In genomic region chr11:123203934-123204333, GRCh38 we compare ENCODE assay signal across 27 cellular contexts. TPM values are rescaled to one million over a fixed set of nuclear protein-coding genes. Genes with fewer than 3 reads are reported as not detected.
"Had no signal": no experiment of that assay in that cellular context is flagged by ENCODE, and none has a peak within 500 bp of the region (broad histone marks: within the 10 kb centered on the region; RNA-seq: fewer than 3 reads in every experiment).

No MANE protein-coding gene starts in this region.

- H3K9me3 Mint-ChIP-seq: activated CD4-positive, alpha-beta T cell treated with anti-CD3 and anti-CD28 coated beads, Interleukin-2, amount 10 ng/mL, durations not matched to agents 7 days and 5 days; activated naive CD8-positive, alpha-beta T cell treated with anti-CD3 and anti-CD28 coated beads, Interleukin-2, amount 50 U/mL, for 24 hours; activated T-helper 1 cell treated with anti-CD3 and anti-CD28 coated beads, Interleukin-12 subunit alpha, Interleukin-12 subunit beta, Interleukin-2, Interleukin-4 antibody, amounts not matched to agents 30 ng/mL and 10 ng/mL and 1 ng/mL, durations not matched to agents 14 hours and 24 hours and 36 hours; natural killer cell treated with Interleukin-12 subunit alpha and Interleukin-12 subunit beta and Interleukin-15 and Interleukin-18, amount 100 ng/mL, for 72 hours; stimulated activated memory B cell treated with anti-CD40 and anti-IgM and Interleukin-4, amounts not matched to agents 10 μg/mL and 1 μg/mL and 100 μg/mL, for 72 hours; type B pancreatic cell had no signal

- H3K9me3 ChIP-seq: body of pancreas, neutrophil, pancreas, psoas muscle, stomach had no signal

- ATAC-seq: activated CD8-positive, alpha-beta T cell treated with anti-CD3 and anti-CD28 coated beads, Interleukin-2, amount 10 ng/mL, durations not matched to agents 7 days and 5 days; activated naive CD8-positive, alpha-beta T cell treated with anti-CD3 and anti-CD28 coated beads, Interleukin-2, amount 50 U/mL, for 24 hours; body of pancreas; psoas muscle; right cardiac atrium; stimulated activated memory B cell treated with anti-CD40 and anti-IgM and Interleukin-4, amounts not matched to agents 10 μg/mL and 1 μg/mL and 100 μg/mL, for 72 hours had no signal

- H3K4me3 ChIP-seq: body of pancreas, pancreas, psoas muscle, stomach had no signal

- H3K27ac Mint-ChIP-seq: activated CD4-positive, alpha-beta T cell treated with anti-CD3 and anti-CD28 coated beads, Interleukin-2, amount 10 ng/mL, durations not matched to agents 7 days and 5 days; activated CD8-positive, alpha-beta T cell treated with anti-CD3 and anti-CD28 coated beads, Interleukin-2, amount 10 ng/mL, durations not matched to agents 7 days and 5 days; activated naive CD8-positive, alpha-beta T cell treated with anti-CD3 and anti-CD28 coated beads, Interleukin-2, amount 50 U/mL, for 24 hours; activated T-helper 1 cell treated with anti-CD3 and anti-CD28 coated beads, Interleukin-12 subunit alpha, Interleukin-12 subunit beta, Interleukin-2, Interleukin-4 antibody, amounts not matched to agents 30 ng/mL and 10 ng/mL and 1 ng/mL, durations not matched to agents 14 hours and 24 hours and 36 hours; natural killer cell treated with Interleukin-12 subunit alpha and Interleukin-12 subunit beta and Interleukin-15 and Interleukin-18, amount 100 ng/mL, for 72 hours; stimulated activated memory B cell treated with anti-CD40 and anti-IgM and Interleukin-4, amounts not matched to agents 10 μg/mL and 1 μg/mL and 100 μg/mL, for 72 hours; type B pancreatic cell had no signal

- FAIRE-seq: frontal cortex, islet of Langerhans, pancreas, small intestine, TTC549 had no signal

- H3K27ac ChIP-seq: body of pancreas, neutrophil, pancreas, psoas muscle, WERI-Rb-1 had no signal

- H3K4me1 ChIP-seq: body of pancreas, pancreas, psoas muscle had no signal

- H3K4me3 Mint-ChIP-seq: activated CD4-positive, alpha-beta T cell treated with anti-CD3 and anti-CD28 coated beads, Interleukin-2, amount 10 ng/mL, durations not matched to agents 7 days and 5 days; activated CD8-positive, alpha-beta T cell treated with anti-CD3 and anti-CD28 coated beads, Interleukin-2, amount 10 ng/mL, durations not matched to agents 7 days and 5 days; activated naive CD8-positive, alpha-beta T cell treated with anti-CD3 and anti-CD28 coated beads, Interleukin-2, amount 50 U/mL, for 24 hours; activated T-helper 1 cell treated with anti-CD3 and anti-CD28 coated beads, Interleukin-12 subunit alpha, Interleukin-12 subunit beta, Interleukin-2, Interleukin-4 antibody, amounts not matched to agents 30 ng/mL and 10 ng/mL and 1 ng/mL, durations not matched to agents 14 hours and 24 hours and 36 hours; natural killer cell treated with Interleukin-12 subunit alpha and Interleukin-12 subunit beta and Interleukin-15 and Interleukin-18, amount 100 ng/mL, for 72 hours; stimulated activated memory B cell treated with anti-CD40 and anti-IgM and Interleukin-4, amounts not matched to agents 10 μg/mL and 1 μg/mL and 100 μg/mL, for 72 hours had no signal

- H3K36me3 Mint-ChIP-seq: natural killer cell treated with Interleukin-12 subunit alpha and Interleukin-12 subunit beta and Interleukin-15 and Interleukin-18, amount 100 ng/mL, for 72 hours; stimulated activated memory B cell treated with anti-CD40 and anti-IgM and Interleukin-4, amounts not matched to agents 10 μg/mL and 1 μg/mL and 100 μg/mL, for 72 hours; type B pancreatic cell had no signal

- H3K4me1 Mint-ChIP-seq: activated CD4-positive, alpha-beta T cell treated with anti-CD3 and anti-CD28 coated beads, Interleukin-2, amount 10 ng/mL, durations not matched to agents 7 days and 5 days; activated naive CD8-positive, alpha-beta T cell treated with anti-CD3 and anti-CD28 coated beads, Interleukin-2, amount 50 U/mL, for 24 hours; stimulated activated memory B cell treated with anti-CD40 and anti-IgM and Interleukin-4, amounts not matched to agents 10 μg/mL and 1 μg/mL and 100 μg/mL, for 72 hours had no signal

- DNase-seq: activated CD4-positive, alpha-beta T cell treated with anti-CD3 and anti-CD28 coated beads, Interleukin-2, amount 10 ng/mL, durations not matched to agents 7 days and 5 days; activated CD4-positive, CD25-positive, alpha-beta regulatory T cell treated with anti-CD3 and anti-CD28 coated beads, Interleukin-2, amount 50 U/mL, for 72 hours; activated CD8-positive, alpha-beta T cell treated with anti-CD3 and anti-CD28 coated beads, Interleukin-2, amount 10 ng/mL, durations not matched to agents 7 days and 5 days; activated gamma-delta T cell; activated naive CD4-positive, alpha-beta T cell treated with anti-CD3 and anti-CD28 coated beads, Interleukin-2, amount 50 U/mL, for 16 hours; activated naive CD8-positive, alpha-beta T cell treated with anti-CD3 and anti-CD28 coated beads, Interleukin-2, amount 50 U/mL, for 24 hours; anterior cingulate cortex; body of pancreas; dermis blood vessel endothelial cell; effector CD8-positive, alpha-beta T cell; erythroblast; midbrain; pancreas; psoas muscle; right cardiac atrium; small intestine; stomach; T-helper 1 cell; WERI-Rb-1 had no signal

- H3K27me3 ChIP-seq: body of pancreas, pancreas had no signal

- H3K36me3 ChIP-seq: neutrophil, pancreas, stomach, WERI-Rb-1 had no signal

RNA-seq across cellular contexts. Expression of gene CLMP, which starts 8.9 kb away (rescaled TPM):
- total RNA-seq: activated T-helper 1 cell treated with anti-CD3 and anti-CD28 coated beads, Interleukin-12 subunit alpha, Interleukin-12 subunit beta, Interleukin-2, Interleukin-4 antibody, amounts not matched to agents 30 ng/mL and 10 ng/mL and 1 ng/mL, durations not matched to agents 14 hours and 24 hours and 36 hours; natural killer cell treated with Interleukin-12 subunit alpha and Interleukin-12 subunit beta and Interleukin-15 and Interleukin-18, amount 100 ng/mL, for 72 hours had no signal
